Comparison of ENCODE assay signal across 1 cellular context in genomic region chr1:24254783-24255182, GRCh38.
TF ChIP-seq lines count a peak whose summit lies in the region.

No MANE protein-coding gene starts in this region.

TF ChIP-seq in GM23338, 12 proteins besides CTCF, POLR2A, EP300 and RAD21 (continued from another document):
- TF ChIP-seq ZNF462 (CRISPR knock-in tag; IDR thresholded peaks at IDR 0.05), result no peak
- no peak for TF ChIP-seq POLR2AphosphoS5 (IDR thresholded peaks at IDR 0.05; ENCODE audit: low read depth)
- no peak for TF ChIP-seq CREB1 (CRISPR knock-in tag; IDR thresholded peaks at IDR 0.05; ENCODE audit: low read depth)
